8 cellular contexts compared by ENCODE assay signal in genomic region chr17:35119370-35120185, GRCh38. TPM values are rescaled to one million over a fixed set of nuclear protein-coding genes. Genes with fewer than 3 reads are reported as not detected.
DNase-seq lines count a peak whose midpoint lies in the region; ATAC-seq and TF ChIP-seq lines count a peak whose summit lies in the region.

RAD51D (minus strand) TSS chr17:35119860; CDS start chr17:35119613, 247 bp downstream.

- peaks cover 29% of the 10 kb centered on the region for H3K4me1 Mint-ChIP-seq in activated CD8-positive, alpha-beta T cell treated with anti-CD3 and anti-CD28 coated beads, Interleukin-2, amount 10 ng/mL, durations not matched to agents 7 days and 5 days (ENCODE audit: low read depth)

- H3K36me3 Mint-ChIP-seq in activated CD8-positive, alpha-beta T cell treated with anti-CD3 and anti-CD28 coated beads, Interleukin-2, amount 10 ng/mL, durations not matched to agents 7 days and 5 days (ENCODE audit: low read depth), result peaks cover 21% of the 10 kb centered on the region

- H3K36me3 ChIP-seq in BLaER1, result peaks cover 19% of the 10 kb centered on the region
- H3K36me3 ChIP-seq in lung (ENCODE audit: control insufficient read depth in 2 of 2, insufficient read depth in 2 of 2, low read length in 2 of 2), result peaks cover 0 to 2% of the 10 kb centered on the region in 2 donors

- H3K27me3 ChIP-seq in BLaER1, result no peaks in the 10 kb centered on the region
- no peaks in the 10 kb centered on the region for H3K27me3 ChIP-seq in lung (ENCODE audit: control insufficient read depth, insufficient read depth)

- POLR2A ChIA-PET in activated CD8-positive, alpha-beta T cell treated with anti-CD3 and anti-CD28 coated beads, Interleukin-2, amount 10 ng/mL, durations not matched to agents 7 days and 5 days (lab: Charles Lee), result interaction anchor here (0.6 to 2.2 kb wide), 18 partner anchors 19 to 1433 kb away, joined by 3 to 7 read pairs (median 4); partner anchors contain the start of genes CCT6B, RFFL, SLFN11 and SLFN5

- H3K4me3 Mint-ChIP-seq in activated CD8-positive, alpha-beta T cell treated with anti-CD3 and anti-CD28 coated beads, Interleukin-2, amount 10 ng/mL, durations not matched to agents 7 days and 5 days, result peak within 1 kb of the TSS; percentile 91

- CTCF ChIA-PET in activated CD8-positive, alpha-beta T cell treated with anti-CD3 and anti-CD28 coated beads, Interleukin-2, amount 10 ng/mL, durations not matched to agents 7 days and 5 days (lab: Charles Lee), result interaction anchor here (0.6 to 5.1 kb wide), 55 partner anchors 9 to 701 kb away, joined by 3 to 118 read pairs (median 5); partner anchors contain the start of genes LIG3, PEX12 and RFFL

- ATAC-seq in GM19372 (IDR thresholded peaks at IDR 0.05; ENCODE audit: low read depth, unreplicated experiment), result peak; percentile 83
- peak; percentile 92 for ATAC-seq in activated CD8-positive, alpha-beta T cell treated with anti-CD3 and anti-CD28 coated beads, Interleukin-2, amount 10 ng/mL, durations not matched to agents 7 days and 5 days
- ATAC-seq in lung (ENCODE audit: insufficient read depth, low FRiP score), result peak; percentile 98

- H3K4me3 ChIP-seq in BLaER1 (peak within 1 kb of the TSS; percentile 80), lung (peak within 1 kb of the TSS; percentile 88)

- TF ChIP-seq CTCF in lung (IDR thresholded peaks at IDR 0.05; ENCODE audit: control extremely low read depth, extremely low read depth), result peak; percentile 97

- peak within 1 kb of the TSS; percentile 96 for H3K4me2 ChIP-seq in BLaER1

- H3K27ac Mint-ChIP-seq in activated CD8-positive, alpha-beta T cell treated with anti-CD3 and anti-CD28 coated beads, Interleukin-2, amount 10 ng/mL, durations not matched to agents 7 days and 5 days, result peak within 1 kb of the TSS; percentile 95

- H3K4me1 ChIP-seq in BLaER1 (peaks cover 25% of the 10 kb centered on the region), lung (ENCODE audit: control insufficient read depth in 2 of 2, insufficient read depth in 2 of 2, low read length in 2 of 2) (peaks cover 0 to 3% of the 10 kb centered on the region in 2 donors)

- peak within 1 kb of the TSS; percentile 86 for H3K9ac ChIP-seq in BLaER1

- WGBS in lung, 2 donors, result 1% methylated on average over 39 to 72 of the region's 72 CpGs

- DNase-seq in HK-2 (ENCODE audit: unreplicated experiment) (peak; percentile 82), NCI-H82 (lab: John Stamatoyannopoulos, UW) (peak; percentile 87), lung (ENCODE audit: low spot score) (peak; percentile 70)
- peak; percentile 85 for DNase-seq in activated CD8-positive, alpha-beta T cell treated with anti-CD3 and anti-CD28 coated beads, Interleukin-2, amount 10 ng/mL, durations not matched to agents 7 days and 5 days
- peak; percentile 67 for DNase-seq in effector CD8-positive, alpha-beta T cell (lab: John Stamatoyannopoulos, UW)
- peak; percentile 61 to 70 (median 62) for DNase-seq in stimulated activated CD4-positive, alpha-beta T cell treated with anti-CD3 and anti-CD28 coated beads, TNF-alpha, amount 100 ng/mL, for 4 hours (ENCODE audit: low read depth in 3 of 3)

- no peaks in the 10 kb centered on the region; the same call in 1 of the 2 replicates for H4K20me1 ChIP-seq in BLaER1

- no peaks in the 10 kb centered on the region for H3K27me3 Mint-ChIP-seq in activated CD8-positive, alpha-beta T cell treated with anti-CD3 and anti-CD28 coated beads, Interleukin-2, amount 10 ng/mL, durations not matched to agents 7 days and 5 days (ENCODE audit: low read depth)

- H3K9me3 Mint-ChIP-seq in activated CD8-positive, alpha-beta T cell treated with anti-CD3 and anti-CD28 coated beads, Interleukin-2, amount 10 ng/mL, durations not matched to agents 7 days and 5 days (ENCODE audit: insufficient read depth), result no peaks in the 10 kb centered on the region

- H3K9me3 ChIP-seq in BLaER1 (no peaks in the 10 kb centered on the region), lung (ENCODE audit: control insufficient read depth in 2 of 2, insufficient read depth in 1 of 2, low read length in 1 of 2) (no peaks in the 10 kb centered on the region)

- H3K27ac ChIP-seq in BLaER1, result peak within 1 kb of the TSS; percentile 89
- peak within 1 kb of the TSS in 1 of 2 donors; percentile 91 for H3K27ac ChIP-seq in lung (ENCODE audit: low read depth in 1 of 2, low read length in 1 of 2)

RNA-seq across cellular contexts. Expression of gene RAD51D, which starts in this region (rescaled TPM):
- 10 to 100 TPM; 32.1 to 33.6 TPM for total RNA-seq in activated CD8-positive, alpha-beta T cell treated with anti-CD3 and anti-CD28 coated beads, Interleukin-2, amount 10 ng/mL, durations not matched to agents 7 days and 5 days
- total RNA-seq in lung, result 10 to 100 TPM in 1 of 2 donors, 1 to 10 TPM in 1; 8.8 to 17.4 TPM
- polyA plus RNA-seq in lung, result 1 to 10 TPM; 5.0 to 8.9 TPM
